13 cellular contexts compared by ENCODE assay signal in the genomic region with DNA sequence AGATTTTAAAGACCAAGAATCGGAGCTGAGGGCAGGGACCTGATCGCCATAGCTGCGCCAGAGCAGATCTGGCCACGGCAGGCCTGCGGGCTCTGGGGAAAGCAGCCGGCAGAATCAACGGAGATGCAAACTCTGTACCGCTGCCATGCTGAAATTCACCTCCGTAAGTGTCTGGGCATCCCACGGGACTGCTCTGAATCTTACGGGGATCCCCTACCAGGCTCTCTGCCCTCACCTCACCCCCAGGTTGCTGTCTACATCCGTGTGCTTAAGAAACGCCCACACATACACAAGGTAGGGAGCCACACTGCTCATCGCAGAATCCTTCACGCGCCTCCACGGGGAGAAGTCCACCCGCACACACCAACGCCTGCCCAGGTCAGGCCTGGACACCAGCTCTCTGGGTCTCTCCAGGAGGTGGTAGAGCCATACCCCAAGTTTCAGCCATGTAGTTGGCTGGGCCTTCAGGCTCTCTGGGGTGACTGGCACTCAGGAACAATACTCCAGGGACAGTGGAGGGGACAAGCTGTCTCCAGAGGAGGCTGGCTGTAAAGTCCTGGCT.
"Had no signal": no experiment of that assay in that cellular context is flagged by ENCODE, and none has a peak within 500 bp of the region (broad histone marks: within the 10 kb centered on the region; RNA-seq: fewer than 3 reads in every experiment).

No MANE protein-coding gene starts in this region.

- H3K27me3 ChIP-seq: tibial nerve had no signal

- H3K27ac ChIP-seq: tibial nerve had no signal

- H3K27me3 Mint-ChIP-seq: activated B cell treated with CpG ODN at 0.5 μM for 24 hours; activated CD4-positive, alpha-beta T cell treated with anti-CD3 and anti-CD28 coated beads, Interleukin-2, amount 10 ng/mL, durations not matched to agents 24 days and 14 days; dendritic cell treated with granulocyte-macrophage colony-stimulating factor and Interleukin-4, amounts not matched to agents 40 ng/mL and 50 ng/mL, for 4 days; T-cell had no signal

- H3K4me3 ChIP-seq: tibial nerve had no signal

- H3K36me3 ChIP-seq: tibial nerve had no signal

- H3K4me3 Mint-ChIP-seq: activated B cell treated with CpG ODN at 0.5 μM for 24 hours; activated CD4-positive, alpha-beta T cell treated with anti-CD3 and anti-CD28 coated beads, Interleukin-2, amount 10 ng/mL, durations not matched to agents 24 days and 14 days; brain; central memory CD8-positive, alpha-beta T cell; dendritic cell treated with granulocyte-macrophage colony-stimulating factor and Interleukin-4, amounts not matched to agents 40 ng/mL and 50 ng/mL, for 4 days; immature natural killer cell; stimulated activated memory B cell treated with anti-CD40 and anti-IgM and Interleukin-4, amounts not matched to agents 10 μg/mL and 1 μg/mL and 100 μg/mL, for 72 hours; T-cell had no signal

- H3K36me3 Mint-ChIP-seq: immature natural killer cell; stimulated activated memory B cell treated with anti-CD40 and anti-IgM and Interleukin-4, amounts not matched to agents 10 μg/mL and 1 μg/mL and 100 μg/mL, for 72 hours; T-cell had no signal

- H3K27ac Mint-ChIP-seq: activated B cell treated with CpG ODN at 0.5 μM for 24 hours; activated CD4-positive, alpha-beta T cell treated with anti-CD3 and anti-CD28 coated beads, Interleukin-2, amount 10 ng/mL, durations not matched to agents 24 days and 14 days; dendritic cell treated with granulocyte-macrophage colony-stimulating factor and Interleukin-4, amounts not matched to agents 40 ng/mL and 50 ng/mL, for 4 days; immature natural killer cell; stimulated activated memory B cell treated with anti-CD40 and anti-IgM and Interleukin-4, amounts not matched to agents 10 μg/mL and 1 μg/mL and 100 μg/mL, for 72 hours; T-cell had no signal

- H3K9me3 Mint-ChIP-seq: activated B cell treated with CpG ODN at 0.5 μM for 24 hours; activated CD4-positive, alpha-beta T cell treated with anti-CD3 and anti-CD28 coated beads, Interleukin-2, amount 10 ng/mL, durations not matched to agents 24 days and 14 days; central memory CD8-positive, alpha-beta T cell; dendritic cell treated with granulocyte-macrophage colony-stimulating factor and Interleukin-4, amounts not matched to agents 40 ng/mL and 50 ng/mL, for 4 days; immature natural killer cell; stimulated activated memory B cell treated with anti-CD40 and anti-IgM and Interleukin-4, amounts not matched to agents 10 μg/mL and 1 μg/mL and 100 μg/mL, for 72 hours; T-cell had no signal

- H3K4me1 Mint-ChIP-seq: activated B cell treated with CpG ODN at 0.5 μM for 24 hours; immature natural killer cell; stimulated activated memory B cell treated with anti-CD40 and anti-IgM and Interleukin-4, amounts not matched to agents 10 μg/mL and 1 μg/mL and 100 μg/mL, for 72 hours had no signal

- ATAC-seq: stimulated activated memory B cell treated with anti-CD40 and anti-IgM and Interleukin-4, amounts not matched to agents 10 μg/mL and 1 μg/mL and 100 μg/mL, for 72 hours; T-cell had no signal

- DNase-seq: activated B cell treated with CpG ODN at 0.5 μM for 24 hours; activated CD4-positive, alpha-beta T cell treated with anti-CD3 and anti-CD28 coated beads, Interleukin-2, amount 10 ng/mL, durations not matched to agents 24 days and 14 days; activated naive CD4-positive, alpha-beta T cell treated with anti-CD3 and anti-CD28 coated beads, Interleukin-2, amount 50 U/mL, for 16 hours; erythroblast; immature natural killer cell; mammary epithelial cell; small intestine; T-cell had no signal

- H3K9me3 ChIP-seq: tibial nerve had no signal
